In the genomic region with DNA sequence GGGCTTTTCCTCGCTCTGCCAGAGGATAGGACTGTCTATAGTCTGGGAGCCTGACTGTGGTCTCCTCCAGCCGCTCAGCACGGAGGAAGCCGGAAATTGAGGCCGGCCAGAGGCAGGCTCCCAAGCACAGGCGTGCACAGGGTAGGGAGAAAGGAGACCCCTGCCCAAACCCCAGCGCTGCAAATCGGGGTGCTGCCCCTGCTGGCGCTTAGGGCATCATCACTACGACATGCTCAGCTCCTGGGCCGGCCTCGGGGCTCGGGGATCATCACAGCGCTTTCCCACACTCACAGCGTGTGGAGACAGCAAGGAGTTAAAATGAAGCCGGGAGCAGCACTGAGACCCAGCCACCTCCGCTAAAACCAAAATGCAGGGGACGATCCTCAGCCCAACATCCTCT, we compare ENCODE assay signal across 23 cellular contexts.
"Had no signal": no experiment of that assay in that cellular context is flagged by ENCODE, and none has a peak within 500 bp of the region (broad histone marks: within the 10 kb centered on the region; RNA-seq: fewer than 3 reads in every experiment).

No MANE protein-coding gene starts in this region.

- H3K27ac ChIP-seq: body of pancreas, colonic mucosa, esophagus squamous epithelium, lower lobe of right lung, SK-N-MC had no signal

- H3K9me3 ChIP-seq: body of pancreas, colonic mucosa, esophagus squamous epithelium, lower lobe of right lung had no signal

- H3K4me1 ChIP-seq: body of pancreas had no signal

- H3K9me3 Mint-ChIP-seq: activated B cell treated with CpG ODN at 0.5 μM for 24 hours; activated CD8-positive, alpha-beta T cell treated with anti-CD3 and anti-CD28 coated beads for 36 hours; activated naive CD4-positive, alpha-beta T cell treated with anti-CD3 and anti-CD28 coated beads, Interleukin-2, amount 50 U/mL, for 72 hours; T-helper 1 cell treated with Interleukin-12 subunit alpha and Interleukin-12 subunit beta and Interleukin-4 antibody, amounts not matched to agents 30 μg/mL and 1 μg/mL, for 36 hours had no signal

- H3K4me3 Mint-ChIP-seq: activated B cell treated with CpG ODN at 0.5 μM for 24 hours; activated CD8-positive, alpha-beta T cell treated with anti-CD3 and anti-CD28 coated beads for 36 hours; T-helper 1 cell treated with Interleukin-12 subunit alpha and Interleukin-12 subunit beta and Interleukin-4 antibody, amounts not matched to agents 30 μg/mL and 1 μg/mL, for 36 hours had no signal

- ATAC-seq: activated CD8-positive, alpha-beta T cell treated with anti-CD3 and anti-CD28 coated beads for 36 hours; activated naive CD4-positive, alpha-beta T cell treated with anti-CD3 and anti-CD28 coated beads, Interleukin-2, amount 50 U/mL, for 72 hours; body of pancreas; left colon; lower lobe of right lung; right cardiac atrium; stimulated activated naive CD8-positive, alpha-beta T cell treated with anti-CD3 and anti-CD28 coated beads, Interleukin-15, Interleukin-2, amounts not matched to agents 100 U/mL and 50 U/mL, for 24 hours had no signal

- H3K4me3 ChIP-seq: body of pancreas, colonic mucosa, esophagus squamous epithelium, lower lobe of right lung, SK-N-MC had no signal

- H3K36me3 Mint-ChIP-seq: activated naive CD4-positive, alpha-beta T cell treated with anti-CD3 and anti-CD28 coated beads, Interleukin-2, amount 50 U/mL, for 72 hours had no signal

- H3K36me3 ChIP-seq: colonic mucosa, esophagus squamous epithelium, lower lobe of right lung had no signal

- H3K27me3 ChIP-seq: body of pancreas had no signal

- H3K4me1 Mint-ChIP-seq: activated B cell treated with CpG ODN at 0.5 μM for 24 hours had no signal

- H3K27ac Mint-ChIP-seq: activated B cell treated with CpG ODN at 0.5 μM for 24 hours; activated CD8-positive, alpha-beta T cell treated with anti-CD3 and anti-CD28 coated beads for 36 hours; activated naive CD4-positive, alpha-beta T cell treated with anti-CD3 and anti-CD28 coated beads, Interleukin-2, amount 50 U/mL, for 72 hours; T-helper 1 cell treated with Interleukin-12 subunit alpha and Interleukin-12 subunit beta and Interleukin-4 antibody, amounts not matched to agents 30 μg/mL and 1 μg/mL, for 36 hours had no signal

- DNase-seq: activated B cell treated with CpG ODN at 0.5 μM for 24 hours; activated CD4-positive, alpha-beta T cell treated with anti-CD3 and anti-CD28 coated beads for 48 hours; activated CD8-positive, alpha-beta memory T cell treated with anti-CD3 and anti-CD28 coated beads, Interleukin-2, amount 50 U/mL, for 4 hours; activated CD8-positive, alpha-beta T cell treated with anti-CD3 and anti-CD28 coated beads for 36 hours; activated effector memory CD4-positive, alpha-beta T cell treated with anti-CD3 and anti-CD28 coated beads, Interleukin-2, amount 50 U/mL, for 16 hours; activated T-cell treated with anti-CD3 and anti-CD28 coated beads, Interleukin-2, amount 50 U/mL, for 48 hours; body of pancreas; central memory CD4-positive, alpha-beta T cell; colonic mucosa; esophagus squamous epithelium; hippocampal formation; left colon; lower lobe of right lung; midbrain; posterior cingulate gyrus; small intestine; stimulated activated CD4-positive, alpha-beta T cell treated with anti-CD3 and anti-CD28 coated beads, Interleukin-4, amount 100 ng/mL, for 4 hours; stimulated activated CD8-positive, alpha-beta memory T cell treated with anti-CD3 and anti-CD28 coated beads, Interleukin-4, amount 100 ng/mL, for 48 hours; stimulated activated naive CD8-positive, alpha-beta T cell treated with anti-CD3 and anti-CD28 coated beads, Interleukin-15, Interleukin-2, amounts not matched to agents 100 U/mL and 50 U/mL, for 24 hours had no signal
